1 cellular context compared by ENCODE assay signal in genomic region chr17:58368860-58369213, GRCh38.
TF ChIP-seq lines count a peak whose summit lies in the region.

No MANE protein-coding gene starts in this region.

TF ChIP-seq in liver, 16 proteins besides CTCF, POLR2A, EP300 and RAD21 (continued from another document):
- TF ChIP-seq HNF4G (IDR thresholded peaks at IDR 0.05): no peak
- TF ChIP-seq TAF1 (conservative IDR thresholded peaks at IDR 0.05): no peak
- TF ChIP-seq JUND (IDR thresholded peaks at IDR 0.05): no peak
- TF ChIP-seq MAX (IDR thresholded peaks at IDR 0.05): no peak
- no peak for TF ChIP-seq ZBTB33 (IDR thresholded peaks at IDR 0.05)
- no peak for TF ChIP-seq SP1 (IDR thresholded peaks at IDR 0.05)
- no peak for TF ChIP-seq HNF4A (conservative IDR thresholded peaks at IDR 0.05)
